Comparison of ENCODE assay signal across 1 cellular context in the genomic region with DNA sequence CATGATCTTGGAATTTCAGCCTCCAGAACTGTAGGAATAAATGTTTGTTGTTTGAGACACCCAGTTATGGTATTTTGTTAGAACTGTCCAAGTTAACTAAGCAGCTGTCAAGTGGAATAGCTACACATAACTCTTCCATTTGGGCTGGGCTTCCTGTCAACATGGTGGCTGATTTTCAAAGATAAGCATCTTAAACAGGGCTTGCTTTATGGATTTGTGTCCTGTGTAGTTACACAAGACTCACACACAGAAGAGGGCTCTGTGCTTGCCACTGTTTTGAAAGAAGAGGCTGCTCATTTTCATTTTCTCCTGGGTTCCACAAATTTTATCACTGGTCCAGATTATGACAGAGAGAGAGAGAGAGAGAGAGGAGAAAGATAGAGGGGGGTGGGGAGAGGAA.
TF ChIP-seq lines count a peak whose summit lies in the region.

No MANE protein-coding gene starts in this region.

TF ChIP-seq in SK-N-SH treated with all-trans-retinoic acid at 6 μM for 48 hours, 23 proteins besides CTCF, POLR2A, EP300 and RAD21:
- TF ChIP-seq, protein P1, sequence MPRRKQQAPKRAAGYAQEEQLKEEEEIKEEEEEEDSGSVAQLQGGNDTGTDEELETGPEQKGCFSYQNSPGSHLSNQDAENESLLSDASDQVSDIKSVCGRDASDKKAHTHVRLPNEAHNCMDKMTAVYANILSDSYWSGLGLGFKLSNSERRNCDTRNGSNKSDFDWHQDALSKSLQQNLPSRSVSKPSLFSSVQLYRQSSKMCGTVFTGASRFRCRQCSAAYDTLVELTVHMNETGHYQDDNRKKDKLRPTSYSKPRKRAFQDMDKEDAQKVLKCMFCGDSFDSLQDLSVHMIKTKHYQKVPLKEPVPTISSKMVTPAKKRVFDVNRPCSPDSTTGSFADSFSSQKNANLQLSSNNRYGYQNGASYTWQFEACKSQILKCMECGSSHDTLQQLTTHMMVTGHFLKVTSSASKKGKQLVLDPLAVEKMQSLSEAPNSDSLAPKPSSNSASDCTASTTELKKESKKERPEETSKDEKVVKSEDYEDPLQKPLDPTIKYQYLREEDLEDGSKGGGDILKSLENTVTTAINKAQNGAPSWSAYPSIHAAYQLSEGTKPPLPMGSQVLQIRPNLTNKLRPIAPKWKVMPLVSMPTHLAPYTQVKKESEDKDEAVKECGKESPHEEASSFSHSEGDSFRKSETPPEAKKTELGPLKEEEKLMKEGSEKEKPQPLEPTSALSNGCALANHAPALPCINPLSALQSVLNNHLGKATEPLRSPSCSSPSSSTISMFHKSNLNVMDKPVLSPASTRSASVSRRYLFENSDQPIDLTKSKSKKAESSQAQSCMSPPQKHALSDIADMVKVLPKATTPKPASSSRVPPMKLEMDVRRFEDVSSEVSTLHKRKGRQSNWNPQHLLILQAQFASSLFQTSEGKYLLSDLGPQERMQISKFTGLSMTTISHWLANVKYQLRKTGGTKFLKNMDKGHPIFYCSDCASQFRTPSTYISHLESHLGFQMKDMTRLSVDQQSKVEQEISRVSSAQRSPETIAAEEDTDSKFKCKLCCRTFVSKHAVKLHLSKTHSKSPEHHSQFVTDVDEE (CRISPR knock-in tag; IDR thresholded peaks at IDR 0.05) = no peak
